25 cellular contexts compared by ENCODE assay signal in genomic region chr17:2378905-2379304, GRCh38.
"Had no signal": no experiment of that assay in that cellular context is flagged by ENCODE, and none has a peak within 500 bp of the region (broad histone marks: within the 10 kb centered on the region; RNA-seq: fewer than 3 reads in every experiment).

No MANE protein-coding gene starts in this region.

- DNase-seq: activated CD4-positive, alpha-beta T cell treated with anti-CD3 and anti-CD28 coated beads, Interleukin-2, amount 50 U/mL, for 4 hours; activated CD8-positive, alpha-beta memory T cell treated with anti-CD3 and anti-CD28 coated beads, Interleukin-2, amount 50 U/mL, for 48 hours; activated effector memory CD4-positive, alpha-beta T cell treated with Interleukin-2 at 50 U/mL for 16 hours; activated naive CD4-positive, alpha-beta T cell treated with anti-CD3 and anti-CD28 coated beads, Interleukin-2, amount 10 ng/mL, durations not matched to agents 7 days and 5 days; activated T-cell treated with anti-CD3 and anti-CD28 coated beads, Interleukin-2, amount 50 U/mL, for 72 hours; amygdala; effector memory CD8-positive, alpha-beta T cell; heart right ventricle; islet precursor cell; naive B cell; psoas muscle; stimulated activated CD4-positive, alpha-beta T cell treated with anti-CD3 and anti-CD28 coated beads, Interleukin-4, amount 100 ng/mL, for 24 hours; stimulated activated naive CD8-positive, alpha-beta T cell treated with anti-CD3 and anti-CD28 coated beads, Interleukin-15, Interleukin-2, amounts not matched to agents 100 U/mL and 50 U/mL, for 24 hours; T-cell had no signal

- H3K4me3 Mint-ChIP-seq: activated naive CD4-positive, alpha-beta T cell treated with anti-CD3 and anti-CD28 coated beads, Interleukin-2, amount 10 ng/mL, durations not matched to agents 7 days and 5 days; activated T-cell treated with anti-CD3 and anti-CD28 coated beads, Interleukin-2, amount 50 U/mL, for 72 hours; dendritic cell treated with granulocyte-macrophage colony-stimulating factor and Interleukin-4, amounts not matched to agents 40 ng/mL and 50 ng/mL, for 4 days; effector memory CD8-positive, alpha-beta T cell; naive B cell; T-cell had no signal

- H3K9me3 ChIP-seq: gastroesophageal sphincter, heart right ventricle, neutrophil, pancreas, psoas muscle, right atrium auricular region, thyroid gland had no signal

- H3K27ac ChIP-seq: cardiac muscle cell, epithelial cell of prostate, gastroesophageal sphincter, heart right ventricle, neutrophil, pancreas, psoas muscle, right atrium auricular region had no signal

- H3K9me3 Mint-ChIP-seq: activated naive CD4-positive, alpha-beta T cell treated with anti-CD3 and anti-CD28 coated beads, Interleukin-2, amount 10 ng/mL, durations not matched to agents 7 days and 5 days; activated T-cell treated with anti-CD3 and anti-CD28 coated beads, Interleukin-2, amount 50 U/mL, for 72 hours; dendritic cell treated with granulocyte-macrophage colony-stimulating factor and Interleukin-4, amounts not matched to agents 40 ng/mL and 50 ng/mL, for 4 days; effector memory CD8-positive, alpha-beta T cell; naive B cell; T-cell had no signal

- H3K4me1 ChIP-seq: pancreas had no signal

- H3K27me3 Mint-ChIP-seq: activated naive CD4-positive, alpha-beta T cell treated with anti-CD3 and anti-CD28 coated beads, Interleukin-2, amount 10 ng/mL, durations not matched to agents 7 days and 5 days; dendritic cell treated with granulocyte-macrophage colony-stimulating factor and Interleukin-4, amounts not matched to agents 40 ng/mL and 50 ng/mL, for 4 days; effector memory CD8-positive, alpha-beta T cell; naive B cell; T-cell had no signal

- H3K4me3 ChIP-seq: cardiac muscle cell, gastroesophageal sphincter, heart right ventricle, lung, pancreas, psoas muscle, right atrium auricular region, thyroid gland had no signal

- ATAC-seq: activated T-cell treated with anti-CD3 and anti-CD28 coated beads, Interleukin-2, amount 50 U/mL, for 72 hours; effector memory CD8-positive, alpha-beta T cell; gastroesophageal sphincter; left lobe of liver; pancreas; psoas muscle; SK-N-SH treated with all-trans-retinoic acid at 6 μM for 48 hours; stimulated activated naive CD8-positive, alpha-beta T cell treated with anti-CD3 and anti-CD28 coated beads, Interleukin-15, Interleukin-2, amounts not matched to agents 100 U/mL and 50 U/mL, for 24 hours; T-cell had no signal

- H3K36me3 Mint-ChIP-seq: naive B cell had no signal

- H3K27me3 ChIP-seq: cardiac muscle cell, gastroesophageal sphincter, heart right ventricle, neutrophil, pancreas, right atrium auricular region, thyroid gland had no signal

- H3K27ac Mint-ChIP-seq: activated naive CD4-positive, alpha-beta T cell treated with anti-CD3 and anti-CD28 coated beads, Interleukin-2, amount 10 ng/mL, durations not matched to agents 7 days and 5 days; activated T-cell treated with anti-CD3 and anti-CD28 coated beads, Interleukin-2, amount 50 U/mL, for 72 hours; effector memory CD8-positive, alpha-beta T cell; T-cell had no signal
